23 cellular contexts compared by ENCODE assay signal in the genomic region with DNA sequence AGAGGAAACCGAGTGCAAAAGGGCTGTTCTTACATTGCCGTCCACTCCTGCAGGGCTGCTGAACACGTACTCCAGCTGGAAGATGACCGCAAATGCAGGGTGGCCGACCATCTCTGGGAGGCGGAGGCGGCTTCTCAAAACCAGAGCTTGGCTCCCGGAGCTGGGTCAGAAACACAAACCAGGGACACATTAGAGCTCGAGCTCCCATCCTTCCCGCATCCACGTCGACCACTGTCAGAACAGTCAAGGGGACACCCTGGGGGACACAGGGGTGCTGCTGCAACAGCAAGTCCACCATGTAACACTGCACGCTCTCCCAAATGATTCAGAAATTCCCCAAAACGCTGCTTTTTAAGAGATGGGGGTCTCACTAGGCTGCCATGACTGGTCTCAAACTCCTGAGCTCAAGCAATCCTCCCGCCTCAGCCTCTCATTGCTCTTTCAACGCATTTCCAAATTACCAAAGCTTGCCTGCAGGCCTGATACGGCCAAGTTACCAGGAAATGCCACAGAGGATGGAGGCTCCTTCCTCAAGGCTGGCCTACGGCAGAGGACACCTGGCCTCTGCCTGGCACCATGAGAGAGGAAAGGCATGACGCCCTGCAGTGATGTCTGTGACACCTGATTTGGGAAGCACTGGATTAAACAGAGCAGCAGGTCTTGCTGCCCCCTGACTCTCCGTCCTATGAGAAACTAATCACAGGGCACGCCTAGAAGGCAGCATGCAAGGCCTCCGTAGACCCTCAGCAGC.
"Had no signal": no experiment of that assay in that cellular context is flagged by ENCODE, and none has a peak within 500 bp of the region (broad histone marks: within the 10 kb centered on the region; RNA-seq: fewer than 3 reads in every experiment).

No MANE protein-coding gene starts in this region.

- H3K27me3 Mint-ChIP-seq: activated naive CD4-positive, alpha-beta T cell treated with anti-CD3 and anti-CD28 coated beads, Interleukin-2, amount 10 ng/mL, durations not matched to agents 7 days and 5 days; activated naive CD8-positive, alpha-beta T cell treated with anti-CD3 and anti-CD28 coated beads, Interleukin-2, amount 50 U/mL, for 24 hours; activated T-helper 17 cell treated with anti-CD3 and anti-CD28 coated beads, Interleukin-2, amount 50 U/mL, for 72 hours; dendritic cell treated with granulocyte-macrophage colony-stimulating factor and Interleukin-4, amounts not matched to agents 40 ng/mL and 50 ng/mL, for 4 days; stimulated activated memory B cell treated with anti-CD40 and anti-IgM and Interleukin-4, amounts not matched to agents 10 μg/mL and 1 μg/mL and 100 μg/mL, for 72 hours; T-helper 17 cell had no signal

- H3K27me3 ChIP-seq: cardiac muscle cell, heart right ventricle, sigmoid colon, testis had no signal

- FAIRE-seq: endometrium, keratinocyte had no signal

- H3K4me1 ChIP-seq: sigmoid colon, testis had no signal

- H3K27ac Mint-ChIP-seq: activated naive CD4-positive, alpha-beta T cell treated with anti-CD3 and anti-CD28 coated beads, Interleukin-2, amount 10 ng/mL, durations not matched to agents 7 days and 5 days; activated naive CD8-positive, alpha-beta T cell treated with anti-CD3 and anti-CD28 coated beads, Interleukin-2, amount 50 U/mL, for 24 hours; activated T-helper 17 cell treated with anti-CD3 and anti-CD28 coated beads, Interleukin-2, amount 50 U/mL, for 72 hours; dendritic cell treated with granulocyte-macrophage colony-stimulating factor and Interleukin-4, amounts not matched to agents 40 ng/mL and 50 ng/mL, for 4 days; memory B cell; stimulated activated memory B cell treated with anti-CD40 and anti-IgM and Interleukin-4, amounts not matched to agents 10 μg/mL and 1 μg/mL and 100 μg/mL, for 72 hours; T-helper 17 cell had no signal

- H3K4me3 ChIP-seq: cardiac muscle cell, heart right ventricle, mucosa of descending colon, sigmoid colon, smooth muscle cell, testis had no signal

- H3K4me3 Mint-ChIP-seq: activated naive CD4-positive, alpha-beta T cell treated with anti-CD3 and anti-CD28 coated beads, Interleukin-2, amount 10 ng/mL, durations not matched to agents 7 days and 5 days; activated naive CD8-positive, alpha-beta T cell treated with anti-CD3 and anti-CD28 coated beads, Interleukin-2, amount 50 U/mL, for 24 hours; activated T-helper 17 cell treated with anti-CD3 and anti-CD28 coated beads, Interleukin-2, amount 50 U/mL, for 72 hours; dendritic cell treated with granulocyte-macrophage colony-stimulating factor and Interleukin-4, amounts not matched to agents 40 ng/mL and 50 ng/mL, for 4 days; memory B cell; nephron progenitor cell; stimulated activated memory B cell treated with anti-CD40 and anti-IgM and Interleukin-4, amounts not matched to agents 10 μg/mL and 1 μg/mL and 100 μg/mL, for 72 hours; T-helper 17 cell had no signal

- H3K4me1 Mint-ChIP-seq: activated naive CD4-positive, alpha-beta T cell treated with anti-CD3 and anti-CD28 coated beads, Interleukin-2, amount 10 ng/mL, durations not matched to agents 7 days and 5 days; activated naive CD8-positive, alpha-beta T cell treated with anti-CD3 and anti-CD28 coated beads, Interleukin-2, amount 50 U/mL, for 24 hours; activated T-helper 17 cell treated with anti-CD3 and anti-CD28 coated beads, Interleukin-2, amount 50 U/mL, for 72 hours; memory B cell; stimulated activated memory B cell treated with anti-CD40 and anti-IgM and Interleukin-4, amounts not matched to agents 10 μg/mL and 1 μg/mL and 100 μg/mL, for 72 hours had no signal

- DNase-seq: activated CD4-positive, alpha-beta T cell treated with anti-CD3 and anti-CD28 coated beads for 4 hours; activated CD4-positive, alpha-beta T cell treated with anti-CD3 and anti-CD28 coated beads, Interleukin-2, amount 50 U/mL, for 48 hours; activated CD4-positive, CD25-positive, alpha-beta regulatory T cell; activated naive CD4-positive, alpha-beta T cell treated with anti-CD3 and anti-CD28 coated beads, Interleukin-2, amount 10 ng/mL, durations not matched to agents 7 days and 5 days; activated naive CD8-positive, alpha-beta T cell treated with anti-CD3 and anti-CD28 coated beads, Interleukin-2, amount 50 U/mL, for 24 hours; effector CD4-positive, alpha-beta T cell; heart right ventricle; left colon; mucosa of descending colon; nephron progenitor cell; sigmoid colon; stimulated activated CD4-positive, alpha-beta T cell treated with anti-CD3 and anti-CD28 coated beads, Interleukin-15, amount 100 ng/mL, for 24 hours; SW 1271; T-helper 17 cell; testis had no signal

- H3K9me3 Mint-ChIP-seq: activated naive CD4-positive, alpha-beta T cell treated with anti-CD3 and anti-CD28 coated beads, Interleukin-2, amount 10 ng/mL, durations not matched to agents 7 days and 5 days; activated naive CD8-positive, alpha-beta T cell treated with anti-CD3 and anti-CD28 coated beads, Interleukin-2, amount 50 U/mL, for 24 hours; activated T-helper 17 cell treated with anti-CD3 and anti-CD28 coated beads, Interleukin-2, amount 50 U/mL, for 72 hours; dendritic cell treated with granulocyte-macrophage colony-stimulating factor and Interleukin-4, amounts not matched to agents 40 ng/mL and 50 ng/mL, for 4 days; memory B cell; nephron progenitor cell; stimulated activated memory B cell treated with anti-CD40 and anti-IgM and Interleukin-4, amounts not matched to agents 10 μg/mL and 1 μg/mL and 100 μg/mL, for 72 hours had no signal

- H3K9me3 ChIP-seq: heart right ventricle, mucosa of descending colon, sigmoid colon, testis had no signal

- H3K4me2 ChIP-seq: smooth muscle cell had no signal

- H3K27ac ChIP-seq: cardiac muscle cell, heart right ventricle, sigmoid colon, testis had no signal
